10 cellular contexts compared by ENCODE assay signal in the genomic region with DNA sequence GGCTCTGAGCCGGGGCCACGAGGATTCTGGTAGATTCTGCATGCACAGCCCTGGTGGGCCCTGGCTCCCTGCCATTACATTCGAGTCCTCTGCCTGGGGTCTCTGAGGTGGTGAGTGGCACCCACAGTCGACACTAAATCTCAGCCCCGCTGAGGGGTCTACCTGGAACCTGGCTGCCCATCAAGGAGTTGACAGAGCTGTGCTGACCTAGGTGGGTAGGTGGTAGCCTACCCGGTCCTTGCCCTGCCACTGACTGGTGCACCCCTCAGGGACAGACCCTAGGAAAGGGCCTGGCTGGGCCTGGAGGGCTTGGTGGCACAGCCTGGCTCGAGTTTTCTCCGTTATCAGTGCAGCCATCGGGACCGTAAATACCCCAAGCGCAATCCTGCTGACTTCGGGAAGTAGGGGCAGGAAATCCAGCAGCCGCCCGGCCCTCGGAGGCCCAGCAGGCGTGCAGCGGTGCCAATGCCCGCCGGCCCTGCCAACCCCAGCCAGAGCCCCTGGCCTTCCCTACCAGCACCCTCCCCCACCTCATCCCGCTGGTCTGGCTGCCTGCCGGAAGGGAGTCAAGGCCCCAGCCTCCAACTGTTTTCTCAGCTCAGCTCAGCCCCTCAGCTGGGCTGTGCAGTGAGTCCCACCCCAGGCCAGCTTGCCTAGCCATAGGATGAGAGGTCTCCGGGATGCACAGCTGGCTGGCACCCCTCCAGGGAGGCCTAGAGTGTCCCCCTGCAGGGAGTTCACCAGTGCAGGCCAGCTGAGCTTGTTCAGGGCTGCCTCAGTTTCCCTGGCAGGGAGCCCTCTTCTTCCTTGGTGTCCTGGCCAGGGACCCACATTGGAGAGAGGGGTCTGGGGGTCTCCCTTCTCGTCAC.
DNase-seq lines count a peak whose midpoint lies in the region; TF ChIP-seq lines count a peak whose summit lies in the region.
"Had no signal": no experiment of that assay in that cellular context is flagged by ENCODE, and none has a peak within 500 bp of the region (broad histone marks: within the 10 kb centered on the region; RNA-seq: fewer than 3 reads in every experiment).

No MANE protein-coding gene starts in this region.

- in situ Hi-C loops in GM13977 (cut with MboI; ENCODE audit: low pct_unique_long_range_greater_than_20kb, low sequenced_read_pairs, unreplicated experiment) = no loop called here

- peak; percentile 17 for DNase-seq in activated naive CD4-positive, alpha-beta T cell treated with anti-CD3 and anti-CD28 coated beads, Interleukin-2, amount 10 ng/mL, durations not matched to agents 7 days and 5 days
- DNase-seq in activated naive CD4-positive, alpha-beta T cell (lab: John Stamatoyannopoulos, UW) = no peak
- DNase-seq in erythroblast (lab: John Stamatoyannopoulos, UW) (peak; percentile 56 to 60), neural crest cell (ENCODE audit: low read depth, low spot score) (peak; percentile 1), ureter (ENCODE audit: low spot score) (peak; percentile 41), GM13977 (ENCODE audit: low spot score) (no peak), NOMO-1 (lab: John Stamatoyannopoulos, UW; ENCODE audit: unreplicated experiment in 2 of 2) (no peak), SHP77 treated with DMSO at 0.1 percent for 48 hours (lab: John Stamatoyannopoulos, UW) (no peak)
- DNase-seq: mesendoderm had no signal

- no peaks in the 10 kb centered on the region for H3K27me3 Mint-ChIP-seq in activated naive CD4-positive, alpha-beta T cell treated with anti-CD3 and anti-CD28 coated beads, Interleukin-2, amount 10 ng/mL, durations not matched to agents 7 days and 5 days
- H3K27me3 Mint-ChIP-seq in neural crest cell (ENCODE audit: low read depth) = no peaks in the 10 kb centered on the region
- H3K27me3 Mint-ChIP-seq: activated T-helper 17 cell treated with anti-CD3 and anti-CD28 coated beads, Interleukin-2, amount 50 U/mL, for 72 hours had no signal

- CTCF ChIA-PET in activated naive CD4-positive, alpha-beta T cell treated with anti-CD3 and anti-CD28 coated beads, Interleukin-2, amount 10 ng/mL, durations not matched to agents 7 days and 5 days (lab: Charles Lee) = no interaction called here

- H3K9me3 Mint-ChIP-seq in activated naive CD4-positive, alpha-beta T cell treated with anti-CD3 and anti-CD28 coated beads, Interleukin-2, amount 10 ng/mL, durations not matched to agents 7 days and 5 days = no peaks in the 10 kb centered on the region
- H3K9me3 Mint-ChIP-seq in neural crest cell = no peaks in the 10 kb centered on the region
- H3K9me3 Mint-ChIP-seq: activated T-helper 17 cell treated with anti-CD3 and anti-CD28 coated beads, Interleukin-2, amount 50 U/mL, for 72 hours had no signal

- H3K27ac Mint-ChIP-seq in activated naive CD4-positive, alpha-beta T cell treated with anti-CD3 and anti-CD28 coated beads, Interleukin-2, amount 10 ng/mL, durations not matched to agents 7 days and 5 days = no peak overlapping the region
- H3K27ac Mint-ChIP-seq in neural crest cell (ENCODE audit: unreplicated experiment) = no peak overlapping the region
- H3K27ac Mint-ChIP-seq: activated T-helper 17 cell treated with anti-CD3 and anti-CD28 coated beads, Interleukin-2, amount 50 U/mL, for 72 hours had no signal

- H3K4me3 Mint-ChIP-seq in activated naive CD4-positive, alpha-beta T cell treated with anti-CD3 and anti-CD28 coated beads, Interleukin-2, amount 10 ng/mL, durations not matched to agents 7 days and 5 days = no peak overlapping the region
- no peak overlapping the region for H3K4me3 Mint-ChIP-seq in neural crest cell
- H3K4me3 Mint-ChIP-seq: activated T-helper 17 cell treated with anti-CD3 and anti-CD28 coated beads, Interleukin-2, amount 50 U/mL, for 72 hours had no signal

- TF ChIP-seq CTCF in neural crest cell (conservative IDR thresholded peaks at IDR 0.05) = no peak
- no peak for TF ChIP-seq CTCF in GM13977 (IDR thresholded peaks at IDR 0.05; ENCODE audit: extremely low read depth, insufficient read depth, missing control alignments)

- H3K36me3 Mint-ChIP-seq in activated naive CD4-positive, alpha-beta T cell treated with anti-CD3 and anti-CD28 coated beads, Interleukin-2, amount 10 ng/mL, durations not matched to agents 7 days and 5 days = no peaks in the 10 kb centered on the region
- H3K36me3 Mint-ChIP-seq in neural crest cell (ENCODE audit: low read depth) = no peaks in the 10 kb centered on the region

- no peaks in the 10 kb centered on the region for H3K4me1 Mint-ChIP-seq in activated naive CD4-positive, alpha-beta T cell treated with anti-CD3 and anti-CD28 coated beads, Interleukin-2, amount 10 ng/mL, durations not matched to agents 7 days and 5 days
- peaks cover 26% of the 10 kb centered on the region for H3K4me1 Mint-ChIP-seq in neural crest cell
- H3K4me1 Mint-ChIP-seq: activated T-helper 17 cell treated with anti-CD3 and anti-CD28 coated beads, Interleukin-2, amount 50 U/mL, for 72 hours had no signal

- TF ChIP-seq POLR2A in erythroblast (IDR thresholded peaks at IDR 0.05; ENCODE audit: low read length) = no peak

Comparison
In these comparisons a context has a peak if more than half of its experiments do, and no peak if none do; other contexts are left out.
1. DNase-seq: peak in activated naive CD4-positive, alpha-beta T cell treated with anti-CD3 and anti-CD28 coated beads, Interleukin-2, amount 10 ng/mL, durations not matched to agents 7 days and 5 days (single experiment), erythroblast (2 of 2), neural crest cell (single experiment) and ureter (single experiment); none in activated naive CD4-positive, alpha-beta T cell (0 of 4), GM13977 (single experiment), NOMO-1 (0 of 2) and SHP77 treated with DMSO at 0.1 percent for 48 hours (single experiment).